In the genomic region with DNA sequence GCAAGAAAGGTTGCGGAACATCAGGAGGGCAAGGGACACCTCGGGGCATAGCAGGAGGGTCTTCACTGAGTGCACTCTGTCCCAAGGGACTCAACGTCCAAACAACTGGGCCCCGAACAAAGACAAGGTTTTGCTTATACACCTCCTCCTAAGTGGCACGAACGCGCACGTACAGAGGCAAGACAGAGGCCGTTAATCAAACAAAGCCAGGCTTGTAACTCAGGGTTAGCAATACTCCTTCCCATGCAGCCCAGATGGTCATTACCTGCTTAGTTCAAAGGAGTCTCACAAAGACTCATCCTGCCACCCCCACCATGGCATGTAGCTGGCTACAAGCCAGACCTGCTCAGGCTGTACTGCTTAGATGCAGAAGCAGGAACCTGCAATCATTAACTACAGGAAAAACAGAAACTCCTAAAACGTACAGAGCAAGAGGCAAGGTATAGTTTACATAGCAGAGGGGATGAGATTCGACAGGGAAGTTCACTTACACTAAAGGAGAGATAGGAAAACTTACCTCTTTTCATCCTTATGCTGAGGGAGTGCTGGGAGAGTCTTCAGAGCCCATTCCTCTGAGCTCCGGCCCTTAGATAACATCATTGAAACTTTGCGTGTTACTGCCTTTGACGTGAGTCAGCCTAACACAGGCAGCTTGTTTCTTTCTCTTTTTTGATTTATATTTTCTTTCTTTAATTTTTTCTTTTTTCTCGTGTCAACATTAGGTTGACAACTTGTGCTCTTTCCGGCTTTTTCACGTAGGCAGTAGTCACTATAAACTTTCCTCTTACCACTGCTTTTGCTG, we compare ENCODE assay signal across 8 cellular contexts.
A peak's percentile ranks its signal among the peaks of the same experiment; 100 is the strongest.
DNase-seq lines count a peak whose midpoint lies in the region; ATAC-seq and TF ChIP-seq lines count a peak whose summit lies in the region.

No MANE protein-coding gene starts in this region.

- ATAC-seq in GM18517 (IDR thresholded peaks at IDR 0.05; ENCODE audit: unreplicated experiment) (peak; percentile 52), HG03060 (IDR thresholded peaks at IDR 0.05; ENCODE audit: low read depth, unreplicated experiment) (peak; percentile 35), WTC11 (no peak)
- peak; percentile 55 for ATAC-seq in activated naive CD8-positive, alpha-beta T cell treated with anti-CD3 and anti-CD28 coated beads, Interleukin-2, amount 50 U/mL, for 24 hours

- H3K27ac ChIP-seq in OCI-LY7 (ENCODE audit: low read depth, low read length, poor library complexity, severe bottlenecking) = peak overlapping the region; percentile 98

- peaks cover 66% of the 10 kb centered on the region for H3K79me2 ChIP-seq in OCI-LY7 (ENCODE audit: insufficient read depth, low read depth, low read length)

- DNase-seq in OCI-LY7 (ENCODE audit: low spot score) = peak; percentile 90
- peak; percentile 46 for DNase-seq in activated naive CD8-positive, alpha-beta T cell treated with anti-CD3 and anti-CD28 coated beads, Interleukin-2, amount 50 U/mL, for 24 hours
- no peak for DNase-seq in WTC11 (ENCODE audit: low spot score)
- no peak for DNase-seq in NCI-H1930 (lab: John Stamatoyannopoulos, UW)
- DNase-seq in GF-D8 (lab: John Stamatoyannopoulos, UW) = no peak

- POLR2A ChIA-PET in OCI-LY7 (lab: Charles Lee) = interaction anchor here (0.8 to 3.3 kb wide), 3 partner anchors 22 to 32 kb away, joined by 3 to 15 read pairs (median 3); no protein-coding TSS in a partner anchor
- POLR2A ChIA-PET in WTC11 (lab: Charles Lee) = no interaction called here

- intact Hi-C loops in OCI-LY7 (cut with micrococcal nuclease; ENCODE audit: unreplicated experiment) = no loop called here

- TF ChIP-seq CTCF in OCI-LY7 (conservative IDR thresholded peaks at IDR 0.05; ENCODE audit: low read length) (no peak), nephron (IDR thresholded peaks at IDR 0.05; ENCODE audit: unreplicated experiment in 3 of 3) (no peak), WTC11 (IDR thresholded peaks at IDR 0.05) (no peak)

- no peaks in the 10 kb centered on the region for H3K9me3 Mint-ChIP-seq in activated naive CD8-positive, alpha-beta T cell treated with anti-CD3 and anti-CD28 coated beads, Interleukin-2, amount 50 U/mL, for 24 hours
- H3K9me3 Mint-ChIP-seq in nephron = peaks cover 60% of the 10 kb centered on the region
- peaks cover 89% of the 10 kb centered on the region for H3K9me3 Mint-ChIP-seq in WTC11

- no peaks in the 10 kb centered on the region for H3K9me2 ChIP-seq in OCI-LY7 (ENCODE audit: insufficient read depth, low read length)

- TSS peak; percentile 60 for BruUV-seq in OCI-LY7 (replicated peaks; lab: Mats Ljungman, UMichigan)

- H4K20me1 ChIP-seq in OCI-LY7 (ENCODE audit: insufficient read depth, low read length) = no peaks in the 10 kb centered on the region

- peaks cover 47% of the 10 kb centered on the region for H3K4me1 Mint-ChIP-seq in activated naive CD8-positive, alpha-beta T cell treated with anti-CD3 and anti-CD28 coated beads, Interleukin-2, amount 50 U/mL, for 24 hours
- H3K4me1 Mint-ChIP-seq in nephron (no peaks in the 10 kb centered on the region), WTC11 (no peaks in the 10 kb centered on the region)

- H3K4me3 Mint-ChIP-seq in activated naive CD8-positive, alpha-beta T cell treated with anti-CD3 and anti-CD28 coated beads, Interleukin-2, amount 50 U/mL, for 24 hours = peak overlapping the region; percentile 81
- H3K4me3 Mint-ChIP-seq in nephron (peak overlapping the region in 2 of 3 experiments; percentile 37 to 54), WTC11 (no peak overlapping the region)

- H3K4me1 ChIP-seq in OCI-LY7 (ENCODE audit: insufficient read depth, low read length, poor library complexity, severe bottlenecking) = peaks cover 63% of the 10 kb centered on the region

- H3K4me3 ChIP-seq in OCI-LY7 (ENCODE audit: low read depth, low read length, poor library complexity, severe bottlenecking) = peak overlapping the region; percentile 87

- no peaks in the 10 kb centered on the region for H3K27me3 Mint-ChIP-seq in activated naive CD8-positive, alpha-beta T cell treated with anti-CD3 and anti-CD28 coated beads, Interleukin-2, amount 50 U/mL, for 24 hours
- H3K27me3 Mint-ChIP-seq in nephron (ENCODE audit: low read depth) (no peaks in the 10 kb centered on the region), WTC11 (ENCODE audit: low read depth) (peaks cover 14% of the 10 kb centered on the region)

- peak overlapping the region; percentile 47; the same call in 1 of the 2 replicates for H2AFZ ChIP-seq in OCI-LY7 (ENCODE audit: low read length)

- no peaks in the 10 kb centered on the region for H3K36me3 Mint-ChIP-seq in activated naive CD8-positive, alpha-beta T cell treated with anti-CD3 and anti-CD28 coated beads, Interleukin-2, amount 50 U/mL, for 24 hours (ENCODE audit: low read depth)
- H3K36me3 Mint-ChIP-seq in nephron (ENCODE audit: low read depth) = no peaks in the 10 kb centered on the region
- peaks cover 82% of the 10 kb centered on the region for H3K36me3 Mint-ChIP-seq in WTC11

- peak overlapping the region; percentile 93 for H3K4me2 ChIP-seq in OCI-LY7 (ENCODE audit: low read length)

- peaks cover 14% of the 10 kb centered on the region; the same call in 1 of the 2 replicates for H3K36me3 ChIP-seq in OCI-LY7 (ENCODE audit: insufficient read depth, low read length)

- no peaks in the 10 kb centered on the region for H3K9me3 ChIP-seq in OCI-LY7 (ENCODE audit: low read length)

- CTCF ChIA-PET in OCI-LY7 (lab: Charles Lee; ENCODE audit: unreplicated experiment) = interaction anchor here (2.3 to 3.3 kb wide), 2 partner anchors 14 to 28 kb away, joined by 10 to 22 read pairs; no protein-coding TSS in a partner anchor
- CTCF ChIA-PET in WTC11 (lab: Charles Lee) = no interaction called here

- peak overlapping the region; percentile 66 for H3K27ac Mint-ChIP-seq in activated naive CD8-positive, alpha-beta T cell treated with anti-CD3 and anti-CD28 coated beads, Interleukin-2, amount 50 U/mL, for 24 hours
- H3K27ac Mint-ChIP-seq in nephron (peak overlapping the region in 2 of 3 experiments; percentile 3 to 73), WTC11 (no peak overlapping the region)

TF ChIP-seq in WTC11, 78 proteins besides CTCF, POLR2A, EP300 and RAD21 (continues in another document):
- TF ChIP-seq, protein P1, sequence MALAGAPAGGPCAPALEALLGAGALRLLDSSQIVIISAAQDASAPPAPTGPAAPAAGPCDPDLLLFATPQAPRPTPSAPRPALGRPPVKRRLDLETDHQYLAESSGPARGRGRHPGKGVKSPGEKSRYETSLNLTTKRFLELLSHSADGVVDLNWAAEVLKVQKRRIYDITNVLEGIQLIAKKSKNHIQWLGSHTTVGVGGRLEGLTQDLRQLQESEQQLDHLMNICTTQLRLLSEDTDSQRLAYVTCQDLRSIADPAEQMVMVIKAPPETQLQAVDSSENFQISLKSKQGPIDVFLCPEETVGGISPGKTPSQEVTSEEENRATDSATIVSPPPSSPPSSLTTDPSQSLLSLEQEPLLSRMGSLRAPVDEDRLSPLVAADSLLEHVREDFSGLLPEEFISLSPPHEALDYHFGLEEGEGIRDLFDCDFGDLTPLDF (CRISPR knock-in tag; IDR thresholded peaks at IDR 0.05) = no peak
- no peak for TF ChIP-seq SMAD3 (CRISPR knock-in tag; IDR thresholded peaks at IDR 0.05; ENCODE audit: borderline replicate concordance)
- TF ChIP-seq, protein P2, sequence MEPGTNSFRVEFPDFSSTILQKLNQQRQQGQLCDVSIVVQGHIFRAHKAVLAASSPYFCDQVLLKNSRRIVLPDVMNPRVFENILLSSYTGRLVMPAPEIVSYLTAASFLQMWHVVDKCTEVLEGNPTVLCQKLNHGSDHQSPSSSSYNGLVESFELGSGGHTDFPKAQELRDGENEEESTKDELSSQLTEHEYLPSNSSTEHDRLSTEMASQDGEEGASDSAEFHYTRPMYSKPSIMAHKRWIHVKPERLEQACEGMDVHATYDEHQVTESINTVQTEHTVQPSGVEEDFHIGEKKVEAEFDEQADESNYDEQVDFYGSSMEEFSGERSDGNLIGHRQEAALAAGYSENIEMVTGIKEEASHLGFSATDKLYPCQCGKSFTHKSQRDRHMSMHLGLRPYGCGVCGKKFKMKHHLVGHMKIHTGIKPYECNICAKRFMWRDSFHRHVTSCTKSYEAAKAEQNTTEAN (CRISPR knock-in tag; IDR thresholded peaks at IDR 0.05) = no peak
- TF ChIP-seq, protein P3, sequence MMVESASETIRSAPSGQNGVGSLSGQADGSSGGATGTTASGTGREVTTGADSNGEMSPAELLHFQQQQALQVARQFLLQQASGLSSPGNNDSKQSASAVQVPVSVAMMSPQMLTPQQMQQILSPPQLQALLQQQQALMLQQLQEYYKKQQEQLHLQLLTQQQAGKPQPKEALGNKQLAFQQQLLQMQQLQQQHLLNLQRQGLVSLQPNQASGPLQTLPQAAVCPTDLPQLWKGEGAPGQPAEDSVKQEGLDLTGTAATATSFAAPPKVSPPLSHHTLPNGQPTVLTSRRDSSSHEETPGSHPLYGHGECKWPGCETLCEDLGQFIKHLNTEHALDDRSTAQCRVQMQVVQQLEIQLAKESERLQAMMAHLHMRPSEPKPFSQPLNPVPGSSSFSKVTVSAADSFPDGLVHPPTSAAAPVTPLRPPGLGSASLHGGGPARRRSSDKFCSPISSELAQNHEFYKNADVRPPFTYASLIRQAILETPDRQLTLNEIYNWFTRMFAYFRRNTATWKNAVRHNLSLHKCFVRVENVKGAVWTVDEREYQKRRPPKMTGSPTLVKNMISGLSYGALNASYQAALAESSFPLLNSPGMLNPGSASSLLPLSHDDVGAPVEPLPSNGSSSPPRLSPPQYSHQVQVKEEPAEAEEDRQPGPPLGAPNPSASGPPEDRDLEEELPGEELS (CRISPR knock-in tag; IDR thresholded peaks at IDR 0.05) = no peak
- TF ChIP-seq TEAD4 (CRISPR knock-in tag; IDR thresholded peaks at IDR 0.05) = no peak
- no peak for TF ChIP-seq NFATC4 (CRISPR knock-in tag; IDR thresholded peaks at IDR 0.05)
- TF ChIP-seq NFE2L1 (CRISPR knock-in tag; IDR thresholded peaks at IDR 0.05) = no peak
- no peak for TF ChIP-seq ZNF138 (CRISPR knock-in tag; conservative IDR thresholded peaks at IDR 0.05)
- TF ChIP-seq, protein P4, sequence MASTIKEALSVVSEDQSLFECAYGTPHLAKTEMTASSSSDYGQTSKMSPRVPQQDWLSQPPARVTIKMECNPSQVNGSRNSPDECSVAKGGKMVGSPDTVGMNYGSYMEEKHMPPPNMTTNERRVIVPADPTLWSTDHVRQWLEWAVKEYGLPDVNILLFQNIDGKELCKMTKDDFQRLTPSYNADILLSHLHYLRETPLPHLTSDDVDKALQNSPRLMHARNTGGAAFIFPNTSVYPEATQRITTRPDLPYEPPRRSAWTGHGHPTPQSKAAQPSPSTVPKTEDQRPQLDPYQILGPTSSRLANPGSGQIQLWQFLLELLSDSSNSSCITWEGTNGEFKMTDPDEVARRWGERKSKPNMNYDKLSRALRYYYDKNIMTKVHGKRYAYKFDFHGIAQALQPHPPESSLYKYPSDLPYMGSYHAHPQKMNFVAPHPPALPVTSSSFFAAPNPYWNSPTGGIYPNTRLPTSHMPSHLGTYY (CRISPR knock-in tag; IDR thresholded peaks at IDR 0.05) = no peak

Comparison
In these comparisons a context has a peak if more than half of its experiments do, and no peak if none do; other contexts are left out.
1. DNase-seq: peak in OCI-LY7 (single experiment) and activated naive CD8-positive, alpha-beta T cell treated with anti-CD3 and anti-CD28 coated beads, Interleukin-2, amount 50 U/mL, for 24 hours (single experiment); none in WTC11 (single experiment), NCI-H1930 (0 of 2) and GF-D8 (single experiment).